15 cellular contexts compared by ENCODE assay signal in the genomic region with DNA sequence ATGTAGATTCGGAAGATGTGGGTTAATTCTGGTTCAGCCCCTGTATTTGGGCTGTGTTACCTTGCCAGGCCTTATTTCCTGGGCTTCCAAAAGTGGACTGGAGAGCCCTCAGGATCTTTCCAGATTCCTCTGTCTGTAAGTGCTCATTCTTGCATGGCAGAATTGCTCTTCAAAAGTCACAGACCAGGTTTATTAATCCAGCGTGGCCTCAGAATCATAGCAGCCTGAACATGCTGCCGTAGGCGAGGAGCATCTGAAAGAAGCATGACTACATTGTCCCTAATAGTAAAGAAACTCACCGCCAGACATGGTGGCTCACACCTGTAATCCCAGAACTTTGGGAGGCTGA.
DNase-seq lines count a peak whose midpoint lies in the region; ATAC-seq and TF ChIP-seq lines count a peak whose summit lies in the region.
"Had no signal": no experiment of that assay in that cellular context is flagged by ENCODE, and none has a peak within 500 bp of the region (broad histone marks: within the 10 kb centered on the region; RNA-seq: fewer than 3 reads in every experiment).

No MANE protein-coding gene starts in this region.

- H3K4me1 ChIP-seq in right atrium auricular region (no peaks in the 10 kb centered on the region), right cardiac atrium (ENCODE audit: control insufficient read depth, insufficient read depth, low read length) (no peaks in the 10 kb centered on the region), upper lobe of right lung (peaks cover 6% of the 10 kb centered on the region)

- TF ChIP-seq CTCF in right atrium auricular region (IDR thresholded peaks at IDR 0.05) (no peak), upper lobe of right lung (IDR thresholded peaks at IDR 0.05) (no peak)

- H3K27ac ChIP-seq in right atrium auricular region (no peak overlapping the region), right cardiac atrium (ENCODE audit: low read length) (no peak overlapping the region), upper lobe of right lung (no peak overlapping the region)
- H3K27ac ChIP-seq: GM23248 had no signal

- H3K9me3 ChIP-seq in right atrium auricular region = no peaks in the 10 kb centered on the region
- no peaks in the 10 kb centered on the region for H3K9me3 ChIP-seq in right cardiac atrium (ENCODE audit: control insufficient read depth, low read length)
- H3K9me3 ChIP-seq in upper lobe of right lung = no peaks in the 10 kb centered on the region

- intact Hi-C loops in right cardiac atrium (cut with DNase I) (no loop called here), upper lobe of right lung (cut with DNase I) (no loop called here)

- H3K27me3 ChIP-seq in right atrium auricular region (no peaks in the 10 kb centered on the region), right cardiac atrium (ENCODE audit: control insufficient read depth, insufficient read depth) (no peaks in the 10 kb centered on the region), upper lobe of right lung (no peaks in the 10 kb centered on the region)

- 94% methylated on average over 5 of the region's 5 CpGs for WGBS in right cardiac atrium

- H3K36me3 ChIP-seq in right atrium auricular region = no peaks in the 10 kb centered on the region
- H3K36me3 ChIP-seq in upper lobe of right lung = no peaks in the 10 kb centered on the region

- peak; percentile 21 for DNase-seq in right atrium auricular region (ENCODE audit: low spot score)
- no peak for DNase-seq in right cardiac atrium
- peak; percentile 12 for DNase-seq in left lobe of liver (ENCODE audit: low spot score)
- DNase-seq in upper lobe of right lung = no peak
- no peak for DNase-seq in GDM1 (lab: John Stamatoyannopoulos, UW)
- DNase-seq: C1 segment of cervical spinal cord; Calu3; CD4-positive, alpha-beta memory T cell; COR-L47; DND-41; H7; HCEC 1CT had no signal

- H3K4me3 ChIP-seq in right atrium auricular region (no peak overlapping the region), right cardiac atrium (ENCODE audit: low read length) (no peak overlapping the region), upper lobe of right lung (no peak overlapping the region)
- H3K4me3 ChIP-seq: GM12878, GM23248 had no signal

- ATAC-seq in right cardiac atrium (no peak), left lobe of liver (no peak), upper lobe of right lung (peak; percentile 43), HG03280 (IDR thresholded peaks at IDR 0.05; ENCODE audit: unreplicated experiment) (no peak)
- ATAC-seq: GM12878 had no signal

Comparison
In these comparisons a context has a peak if more than half of its experiments do, and no peak if none do; other contexts are left out.
1. DNase-seq: peak in right atrium auricular region (single experiment) and left lobe of liver (single experiment); none in right cardiac atrium (0 of 3), upper lobe of right lung (single experiment) and GDM1 (single experiment).